In genomic region chr13:26785845-26786630, GRCh38 we compare ENCODE assay signal across 8 cellular contexts. TPM values are rescaled to one million over a fixed set of nuclear protein-coding genes. Genes with fewer than 3 reads are reported as not detected.
A peak's percentile ranks its signal among the peaks of the same experiment; 100 is the strongest.
DNase-seq lines count a peak whose midpoint lies in the region; ATAC-seq, FAIRE-seq and TF ChIP-seq lines count a peak whose summit lies in the region.

No MANE protein-coding gene starts in this region.

- TF ChIP-seq CTCF in fibroblast of mammary gland (conservative IDR thresholded peaks at IDR 0.05; ENCODE audit: control insufficient read depth, insufficient read depth, low read depth, low read length) (no peak), ascending aorta (IDR thresholded peaks at IDR 0.05) (no peak)

- FAIRE-seq in GM12892 (lab: Jason Lieb, UNC) = no peak

- no peak overlapping the region for H3K27ac ChIP-seq in ascending aorta

- no peaks in the 10 kb centered on the region for H3K4me1 ChIP-seq in ascending aorta

- DNase-seq in Daoy (ENCODE audit: low read depth) = peak; percentile 67
- peak; percentile 87 for DNase-seq in KBM-7
- DNase-seq in fibroblast of mammary gland (ENCODE audit: low read depth) = peak; percentile 1
- DNase-seq in stimulated activated CD4-positive, alpha-beta T cell treated with anti-CD3 and anti-CD28 coated beads, Interleukin-15, amount 100 ng/mL, for 24 hours = peak; percentile 71
- no peak for DNase-seq in GM12892 (ENCODE audit: insufficient read length)
- DNase-seq in ascending aorta (ENCODE audit: low spot score in 2 of 2) = no peak
- no peak for DNase-seq in HT-29 (ENCODE audit: low spot score)

- H3K4me3 ChIP-seq in fibroblast of mammary gland (ENCODE audit: control insufficient read depth, low read depth, low read length) = no peak overlapping the region
- H3K4me3 ChIP-seq in ascending aorta = no peak overlapping the region

- intact Hi-C loops in ascending aorta (cut with DNase I) = no loop called here

- in situ Hi-C loops in KBM-7 (cut with MboI; ENCODE audit: low pct_unique_long_range_greater_than_20kb, low sequenced_read_pairs) = no loop called here

- H3K9me3 ChIP-seq in ascending aorta = no peaks in the 10 kb centered on the region

- TF ChIP-seq POLR2A in GM12892 (IDR thresholded peaks at IDR 0.05; ENCODE audit: low read depth, low read length) = no peak

- H3K36me3 ChIP-seq in ascending aorta = no peaks in the 10 kb centered on the region

- H3K27me3 ChIP-seq in ascending aorta = no peaks in the 10 kb centered on the region

- peak; percentile 36 to 53 for ATAC-seq in activated CD4-positive, CD25-positive, alpha-beta regulatory T cell treated with anti-CD3 and anti-CD28 coated beads, Interleukin-2, amount 50 U/mL, for 24 hours

RNA-seq across cellular contexts. Expression of gene GPR12, which starts 25.5 kb away (rescaled TPM):
- total RNA-seq in Daoy (2014; rRNA removed; shearing (Covaris generic)) = not detected in 2 replicates
- polyA plus RNA-seq in GM12892 (2012; ENCODE audit: missing spikeins) = not detected
- not detected for total RNA-seq in ascending aorta
- total RNA-seq in HT-29 (2014; rRNA removed; shearing (Covaris generic)) = not detected in 2 replicates

Comparison
In these comparisons a context has a peak if more than half of its experiments do, and no peak if none do; other contexts are left out.
1. DNase-seq: peak in Daoy (single experiment), KBM-7 (single experiment), fibroblast of mammary gland (single experiment) and stimulated activated CD4-positive, alpha-beta T cell treated with anti-CD3 and anti-CD28 coated beads, Interleukin-15, amount 100 ng/mL, for 24 hours (single experiment); none in GM12892 (single experiment), ascending aorta (0 of 2) and HT-29 (single experiment).